Comparison of ENCODE assay signal across 19 cellular contexts in genomic region chr2:237644059-237644703, GRCh38. TPM values are rescaled to one million over a fixed set of nuclear protein-coding genes. Genes with fewer than 3 reads are reported as not detected.
DNase-seq lines count a peak whose midpoint lies in the region; ATAC-seq and TF ChIP-seq lines count a peak whose summit lies in the region.
"Had no signal": no experiment of that assay in that cellular context is flagged by ENCODE, and none has a peak within 500 bp of the region (broad histone marks: within the 10 kb centered on the region; RNA-seq: fewer than 3 reads in every experiment).

No MANE protein-coding gene starts in this region.

- peaks cover 78 to 83% of the 10 kb centered on the region in 2 donors for H3K4me1 ChIP-seq in gastrocnemius medialis

- no peak for TF ChIP-seq CTCF in gastrocnemius medialis (IDR thresholded peaks at IDR 0.05 in 4 of 5, conservative IDR thresholded peaks at IDR 0.05 in 1 of 5)

- TF ChIP-seq POLR2A in gastrocnemius medialis (IDR thresholded peaks at IDR 0.05), result no peak
- no peak for TF ChIP-seq POLR2A in GM18505 (IDR thresholded peaks at IDR 0.05; ENCODE audit: borderline replicate concordance, extremely low read depth, insufficient read depth, insufficient read length)

- in situ Hi-C loops in gastrocnemius medialis (cut with MboI; ENCODE audit: low sequenced_read_pairs in 4 of 4), result no loop called here

- H3K27me3 ChIP-seq in gastrocnemius medialis, result no peaks in the 10 kb centered on the region
- H3K27me3 ChIP-seq: BLaER1 had no signal

- no peaks in the 10 kb centered on the region for H3K9me3 ChIP-seq in gastrocnemius medialis
- H3K9me3 ChIP-seq: Caco-2 had no signal

- DNase-seq in activated CD8-positive, alpha-beta memory T cell treated with anti-CD3 and anti-CD28 coated beads, Interleukin-2, amount 10 ng/mL, durations not matched to agents 7 days and 5 days, result peak; percentile 22
- no peak for DNase-seq in activated CD8-positive, alpha-beta memory T cell treated with anti-CD3 and anti-CD28 coated beads, Interleukin-2, amount 50 U/mL, for 48 hours
- DNase-seq in posterior vena cava (ENCODE audit: low spot score) (peak; percentile 48), gastrocnemius medialis (peak in 1 of 2 donors; percentile 79), dermis blood vessel endothelial cell (no peak)
- DNase-seq: Caco-2; CD4-positive, CD25-positive, alpha-beta regulatory T cell; CD8-positive, alpha-beta T cell; DMS153; DND-41; GM23248; H7; HCEC 1CT had no signal

- H3K27ac Mint-ChIP-seq in activated CD8-positive, alpha-beta memory T cell treated with anti-CD3 and anti-CD28 coated beads, Interleukin-2, amount 10 ng/mL, durations not matched to agents 7 days and 5 days, result no peak overlapping the region
- H3K27ac Mint-ChIP-seq: B cell; CD4-positive, CD25-positive, alpha-beta regulatory T cell; CD8-positive, alpha-beta T cell had no signal

- H3K4me3 Mint-ChIP-seq in activated CD8-positive, alpha-beta memory T cell treated with anti-CD3 and anti-CD28 coated beads, Interleukin-2, amount 10 ng/mL, durations not matched to agents 7 days and 5 days, result no peak overlapping the region
- H3K4me3 Mint-ChIP-seq: B cell; CD4-positive, CD25-positive, alpha-beta regulatory T cell; CD8-positive, alpha-beta T cell had no signal

- H3K4me3 ChIP-seq in gastrocnemius medialis, result peak overlapping the region in 1 of 4 donors; percentile 13
- H3K4me3 ChIP-seq: BLaER1, GM23248 had no signal

- H3K27ac ChIP-seq in gastrocnemius medialis, result peak overlapping the region; percentile 88 to 96 (median 94)
- H3K27ac ChIP-seq: 22Rv1, BLaER1, C4-2B, GM23248 had no signal

- no peaks in the 10 kb centered on the region for H3K36me3 Mint-ChIP-seq in activated CD8-positive, alpha-beta memory T cell treated with anti-CD3 and anti-CD28 coated beads, Interleukin-2, amount 10 ng/mL, durations not matched to agents 7 days and 5 days
- H3K36me3 Mint-ChIP-seq: CD4-positive, CD25-positive, alpha-beta regulatory T cell had no signal

- H3K4me1 Mint-ChIP-seq in activated CD8-positive, alpha-beta memory T cell treated with anti-CD3 and anti-CD28 coated beads, Interleukin-2, amount 10 ng/mL, durations not matched to agents 7 days and 5 days, result no peaks in the 10 kb centered on the region
- H3K4me1 Mint-ChIP-seq: B cell; CD4-positive, CD25-positive, alpha-beta regulatory T cell had no signal

- H3K9me3 Mint-ChIP-seq in activated CD8-positive, alpha-beta memory T cell treated with anti-CD3 and anti-CD28 coated beads, Interleukin-2, amount 10 ng/mL, durations not matched to agents 7 days and 5 days (ENCODE audit: low read depth), result no peaks in the 10 kb centered on the region
- H3K9me3 Mint-ChIP-seq: CD8-positive, alpha-beta T cell had no signal

- CTCF ChIA-PET in activated CD8-positive, alpha-beta memory T cell treated with anti-CD3 and anti-CD28 coated beads, Interleukin-2, amount 10 ng/mL, durations not matched to agents 7 days and 5 days (lab: Charles Lee), result no interaction called here

- intact Hi-C loops in posterior vena cava (cut with DNase I) (no loop called here), gastrocnemius medialis (cut with DNase I; ENCODE audit: low total_unique reads) (no loop called here)

- H3K36me3 ChIP-seq in gastrocnemius medialis, result no peaks in the 10 kb centered on the region

- H3K27me3 Mint-ChIP-seq in activated CD8-positive, alpha-beta memory T cell treated with anti-CD3 and anti-CD28 coated beads, Interleukin-2, amount 10 ng/mL, durations not matched to agents 7 days and 5 days, result peaks cover 12% of the 10 kb centered on the region

- ATAC-seq in activated CD8-positive, alpha-beta memory T cell treated with anti-CD3 and anti-CD28 coated beads, Interleukin-2, amount 10 ng/mL, durations not matched to agents 7 days and 5 days, result no peak
- ATAC-seq in gastrocnemius medialis (peak; percentile 36 to 43), GM18505 (IDR thresholded peaks at IDR 0.05; ENCODE audit: unreplicated experiment) (no peak), HG02938 (IDR thresholded peaks at IDR 0.05; ENCODE audit: unreplicated experiment) (no peak)
- ATAC-seq: CD8-positive, alpha-beta T cell had no signal

RNA-seq across cellular contexts. Expression of gene LRRFIP1, which starts 16.8 kb away (rescaled TPM):
- 100 to 1,000 TPM; 197 to 229 TPM for total RNA-seq in activated CD8-positive, alpha-beta memory T cell treated with anti-CD3 and anti-CD28 coated beads, Interleukin-2, amount 10 ng/mL, durations not matched to agents 7 days and 5 days
- 100 to 1,000 TPM; 180 to 357 TPM for total RNA-seq in posterior vena cava
- 10 to 100 TPM; 37.9 to 74.1 (median 54.0) TPM for total RNA-seq in gastrocnemius medialis
- total RNA-seq in dermis blood vessel endothelial cell, result 198 and 305 TPM in 2 replicates

RNA-seq across cellular contexts. Expression of gene RAB17, which starts 53.6 kb away (rescaled TPM):
- not detected for total RNA-seq in activated CD8-positive, alpha-beta memory T cell treated with anti-CD3 and anti-CD28 coated beads, Interleukin-2, amount 10 ng/mL, durations not matched to agents 7 days and 5 days
- total RNA-seq in posterior vena cava (1 to 10 TPM; 2.0 to 2.7 TPM), gastrocnemius medialis (1 to 10 TPM in 1 of 4 donors, under 1 TPM in 1, not detected in 2; 0.42 to 1.3 TPM), dermis blood vessel endothelial cell (4.9 and 14.1 TPM in 2 replicates)
- total RNA-seq: B cell; CD4-positive, CD25-positive, alpha-beta regulatory T cell; CD8-positive, alpha-beta T cell had no signal

Comparison
In these comparisons a context has a peak if more than half of its experiments do, and no peak if none do; other contexts are left out.
1. DNase-seq: peak in activated CD8-positive, alpha-beta memory T cell treated with anti-CD3 and anti-CD28 coated beads, Interleukin-2, amount 10 ng/mL, durations not matched to agents 7 days and 5 days (single experiment) and posterior vena cava (single experiment); none in activated CD8-positive, alpha-beta memory T cell treated with anti-CD3 and anti-CD28 coated beads, Interleukin-2, amount 50 U/mL, for 48 hours (single experiment) and dermis blood vessel endothelial cell (single experiment).
2. ATAC-seq: peak in gastrocnemius medialis (2 of 2); none in activated CD8-positive, alpha-beta memory T cell treated with anti-CD3 and anti-CD28 coated beads, Interleukin-2, amount 10 ng/mL, durations not matched to agents 7 days and 5 days (single experiment), GM18505 (single experiment) and HG02938 (single experiment).